13 cellular contexts compared by ENCODE assay signal in the genomic region with DNA sequence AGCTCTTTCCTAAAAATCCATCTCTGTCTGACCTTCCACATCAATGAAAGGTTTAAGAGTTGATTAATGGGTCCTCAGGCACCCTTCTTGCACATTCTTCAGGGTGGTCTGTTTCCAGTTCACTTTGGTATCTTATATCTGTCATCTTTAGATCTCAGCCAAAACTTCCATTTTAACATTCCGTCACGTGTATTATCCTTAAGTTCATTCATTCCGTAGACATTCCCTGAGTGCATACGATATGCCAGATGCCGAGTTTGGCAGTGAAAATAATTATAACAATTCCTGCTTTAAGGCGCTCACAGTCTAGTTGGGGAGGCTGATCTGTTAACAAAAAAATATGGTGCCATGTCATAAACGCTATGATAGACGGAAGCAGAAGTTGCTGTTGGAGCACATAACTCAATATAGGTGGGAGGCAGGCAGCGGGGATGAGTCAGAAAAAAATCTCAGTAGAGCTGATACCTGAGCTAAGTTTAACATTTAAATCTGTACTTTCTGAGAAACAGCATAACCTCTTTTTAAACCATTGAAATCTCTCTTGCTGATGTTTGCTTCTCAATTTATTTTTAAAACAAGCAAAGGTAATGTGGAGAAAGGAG.
DNase-seq lines count a peak whose midpoint lies in the region; ATAC-seq and TF ChIP-seq lines count a peak whose summit lies in the region.
"Had no signal": no experiment of that assay in that cellular context is flagged by ENCODE, and none has a peak within 500 bp of the region (broad histone marks: within the 10 kb centered on the region; RNA-seq: fewer than 3 reads in every experiment).

No MANE protein-coding gene starts in this region.

- DNase-seq in Ammon's horn (ENCODE audit: low spot score) (peak; percentile 10), caudate nucleus (lab: John Stamatoyannopoulos, UW) (peak in 32 of 61 donors; percentile 2 to 90 (median 20)), putamen (ENCODE audit: low spot score) (peak; percentile 75), HCEC 1CT (no peak), activated gamma-delta T cell treated with Interleukin-2 at 50 U/mL for 16 hours (no peak)
- DNase-seq: 8988T; AML-193; CD4-positive, CD25-positive, alpha-beta regulatory T cell; DMS 273 treated with DMSO at 0.1 percent for 48 hours had no signal

- peak overlapping the region in 1 of 3 experiments; percentile 27 for H3K4me3 Mint-ChIP-seq in nephron
- H3K4me3 Mint-ChIP-seq: CD4-positive, CD25-positive, alpha-beta regulatory T cell; IgD-negative memory B cell had no signal

- no peaks in the 10 kb centered on the region for H3K36me3 Mint-ChIP-seq in nephron (ENCODE audit: low read depth)
- H3K36me3 Mint-ChIP-seq: CD4-positive, CD25-positive, alpha-beta regulatory T cell had no signal

- H3K27me3 Mint-ChIP-seq in nephron (ENCODE audit: low read depth), result peaks cover 4% of the 10 kb centered on the region
- H3K27me3 Mint-ChIP-seq: IgD-negative memory B cell had no signal

- H3K27ac ChIP-seq in caudate nucleus (ENCODE audit: low read depth, low read length), result peak overlapping the region; percentile 78
- H3K27ac ChIP-seq: BLaER1 treated with 17β-estradiol and CSF1 and Interleukin-3, amounts not matched to agents 10 nM and 100 nM had no signal

- H3K4me1 Mint-ChIP-seq in nephron, result peaks cover 62% of the 10 kb centered on the region

- H3K9me3 Mint-ChIP-seq in nephron, result no peaks in the 10 kb centered on the region
- H3K9me3 Mint-ChIP-seq: IgD-negative memory B cell had no signal

- no peak for TF ChIP-seq CTCF in nephron (IDR thresholded peaks at IDR 0.05; ENCODE audit: unreplicated experiment in 3 of 3)

- peak overlapping the region; percentile 55 to 82 (median 79) for H3K27ac Mint-ChIP-seq in nephron
- H3K27ac Mint-ChIP-seq: CD4-positive, CD25-positive, alpha-beta regulatory T cell; IgD-negative memory B cell had no signal

- ATAC-seq in HG03039 (IDR thresholded peaks at IDR 0.05; ENCODE audit: unreplicated experiment), result no peak

Comparison
In these comparisons a context has a peak if more than half of its experiments do, and no peak if none do; other contexts are left out.
1. DNase-seq: peak in Ammon's horn (single experiment), caudate nucleus (32 of 61) and putamen (single experiment); none in HCEC 1CT (single experiment) and activated gamma-delta T cell treated with Interleukin-2 at 50 U/mL for 16 hours (single experiment).